ENCODE assay signal across 23 cellular contexts in genomic region chr4:82951196-82951595, GRCh38.
"Had no signal": no experiment of that assay in that cellular context is flagged by ENCODE, and none has a peak within 500 bp of the region (broad histone marks: within the 10 kb centered on the region; RNA-seq: fewer than 3 reads in every experiment).

No MANE protein-coding gene starts in this region.

- H3K4me2 ChIP-seq: hepatocyte had no signal

- H3K9me3 Mint-ChIP-seq: activated naive CD4-positive, alpha-beta T cell treated with anti-CD3 and anti-CD28 coated beads, Interleukin-2, amount 50 U/mL, for 72 hours; activated T-cell treated with anti-CD3 and anti-CD28 coated beads, Interleukin-2, amount 50 U/mL, for 24 hours; activated T-helper 17 cell treated with anti-CD3 and anti-CD28 coated beads, Interleukin-2, amount 50 U/mL, for 72 hours; immature natural killer cell; memory B cell; nephron progenitor cell; T-helper 1 cell treated with Interleukin-12 subunit alpha and Interleukin-12 subunit beta and Interleukin-4 antibody, amounts not matched to agents 30 μg/mL and 1 μg/mL, for 36 hours; WTC11 had no signal

- H3K4me3 Mint-ChIP-seq: activated T-cell treated with anti-CD3 and anti-CD28 coated beads, Interleukin-2, amount 50 U/mL, for 24 hours; activated T-helper 17 cell treated with anti-CD3 and anti-CD28 coated beads, Interleukin-2, amount 50 U/mL, for 72 hours; immature natural killer cell; memory B cell; nephron progenitor cell; T-helper 1 cell treated with Interleukin-12 subunit alpha and Interleukin-12 subunit beta and Interleukin-4 antibody, amounts not matched to agents 30 μg/mL and 1 μg/mL, for 36 hours; WTC11 had no signal

- H3K27ac Mint-ChIP-seq: activated naive CD4-positive, alpha-beta T cell treated with anti-CD3 and anti-CD28 coated beads, Interleukin-2, amount 50 U/mL, for 72 hours; activated T-cell treated with anti-CD3 and anti-CD28 coated beads, Interleukin-2, amount 50 U/mL, for 24 hours; activated T-helper 17 cell treated with anti-CD3 and anti-CD28 coated beads, Interleukin-2, amount 50 U/mL, for 72 hours; immature natural killer cell; memory B cell; nephron progenitor cell; T-helper 1 cell treated with Interleukin-12 subunit alpha and Interleukin-12 subunit beta and Interleukin-4 antibody, amounts not matched to agents 30 μg/mL and 1 μg/mL, for 36 hours; WTC11 had no signal

- H3K79me2 ChIP-seq: hepatocyte had no signal

- H3K27me3 ChIP-seq: hepatocyte, sigmoid colon, upper lobe of left lung had no signal

- ATAC-seq: activated naive CD4-positive, alpha-beta T cell treated with anti-CD3 and anti-CD28 coated beads, Interleukin-2, amount 50 U/mL, for 72 hours; activated T-helper 17 cell treated with anti-CD3 and anti-CD28 coated beads, Interleukin-2, amount 50 U/mL, for 72 hours; left ventricle myocardium superior; WTC11 had no signal

- H3K4me3 ChIP-seq: coronary artery, hepatocyte, sigmoid colon, upper lobe of left lung had no signal

- H3K4me1 Mint-ChIP-seq: activated T-helper 17 cell treated with anti-CD3 and anti-CD28 coated beads, Interleukin-2, amount 50 U/mL, for 72 hours; memory B cell; nephron progenitor cell; WTC11 had no signal

- H3K9me3 ChIP-seq: sigmoid colon, upper lobe of left lung had no signal

- H2AFZ ChIP-seq: hepatocyte had no signal

- H3K4me1 ChIP-seq: sigmoid colon, upper lobe of left lung had no signal

- H3K36me3 ChIP-seq: upper lobe of left lung had no signal

- DNase-seq: activated CD4-positive, alpha-beta T cell treated with anti-CD3 and anti-CD28 coated beads, Interleukin-2, amount 50 U/mL, for 4 hours; activated CD8-positive, alpha-beta memory T cell treated with anti-CD3 and anti-CD28 coated beads for 24 hours; activated CD8-positive, alpha-beta memory T cell treated with anti-CD3 and anti-CD28 coated beads, Interleukin-2, amount 50 U/mL, for 4 hours; activated T-cell treated with anti-CD3 and anti-CD28 coated beads, Interleukin-2, amount 50 U/mL, for 24 hours; aorta; foreskin melanocyte; immature natural killer cell; left ventricle myocardium superior; nephron progenitor cell; nucleus accumbens; posterior cingulate gyrus; sigmoid colon; stimulated activated CD4-positive, alpha-beta T cell treated with anti-CD3 and anti-CD28 coated beads, Interleukin-2, amount 100 ng/mL, for 48 hours; stimulated activated naive CD4-positive, alpha-beta T cell; T1000; upper lobe of left lung had no signal

- H3K27ac ChIP-seq: coronary artery, hepatocyte, sigmoid colon, upper lobe of left lung had no signal

- H3K27me3 Mint-ChIP-seq: activated T-cell treated with anti-CD3 and anti-CD28 coated beads, Interleukin-2, amount 50 U/mL, for 24 hours; activated T-helper 17 cell treated with anti-CD3 and anti-CD28 coated beads, Interleukin-2, amount 50 U/mL, for 72 hours; memory B cell had no signal

- H3K36me3 Mint-ChIP-seq: activated naive CD4-positive, alpha-beta T cell treated with anti-CD3 and anti-CD28 coated beads, Interleukin-2, amount 50 U/mL, for 72 hours; WTC11 had no signal
